Comparison of ENCODE assay signal across 25 cellular contexts in genomic region chr17:58452738-58453137, GRCh38. TPM values are rescaled to one million over a fixed set of nuclear protein-coding genes. Genes with fewer than 3 reads are reported as not detected.
A peak's percentile ranks its signal among the peaks of the same experiment; 100 is the strongest.
DNase-seq lines count a peak whose midpoint lies in the region; ATAC-seq, FAIRE-seq and TF ChIP-seq lines count a peak whose summit lies in the region.
"Had no signal": no experiment of that assay in that cellular context is flagged by ENCODE, and none has a peak within 500 bp of the region (broad histone marks: within the 10 kb centered on the region; RNA-seq: fewer than 3 reads in every experiment).

No MANE protein-coding gene starts in this region.

- no peak for TF ChIP-seq RAD21 in HCT116 (IDR thresholded peaks at IDR 0.05; ENCODE audit: low read depth)

- H3K27me3 ChIP-seq in HCT116 (ENCODE audit: insufficient read depth, low read length), result no peaks in the 10 kb centered on the region
- H3K27me3 ChIP-seq in SJCRH30, result no peaks in the 10 kb centered on the region
- H3K27me3 ChIP-seq in colonic mucosa, result no peaks in the 10 kb centered on the region
- H3K27me3 ChIP-seq: hepatocyte, spleen had no signal

- FAIRE-seq in urothelium cell line (lab: Jason Lieb, UNC), result peak; percentile 5
- FAIRE-seq: endothelial cell of umbilical vein, GM12891, TTC549 had no signal

- RAD21 ChIA-PET in HCT116 (lab: Charles Lee; ENCODE audit: low non-redundant PET in 1 of 2, low total read pairs in 2 of 2, uncharacterized antibody in 2 of 2, unreplicated experiment in 2 of 2), result no interaction called here

- CTCF ChIA-PET in HCT116 (lab: Charles Lee), result interaction anchor here (1.5 kb wide), 1 partner anchor 135 kb away, joined by 7 read pairs; no protein-coding TSS in a partner anchor

- TF ChIP-seq CTCF in HCT116 (IDR thresholded peaks at IDR 0.05 in 2 of 3, conservative IDR thresholded peaks at IDR 0.05 in 1 of 3; ENCODE audit: borderline replicate concordance in 1 of 3, insufficient read depth in 1 of 3, low read depth in 2 of 3, low read length in 2 of 3), result no peak
- no peak for TF ChIP-seq CTCF in fibroblast of villous mesenchyme (IDR thresholded peaks at IDR 0.05; ENCODE audit: insufficient read depth, low read depth, low read length)
- TF ChIP-seq CTCF in colonic mucosa (IDR thresholded peaks at IDR 0.05), result no peak

- POLR2A ChIA-PET in HCT116 (lab: Charles Lee), result interaction anchor here (1.5 kb wide), 1 partner anchor 135 kb away, joined by 3 read pairs; no protein-coding TSS in a partner anchor

- H3K9ac ChIP-seq in HCT116 (ENCODE audit: low read length), result no peak overlapping the region
- no peak overlapping the region for H3K9ac ChIP-seq in colonic mucosa (ENCODE audit: low read depth in 2 of 2, low read length in 2 of 2)

- BruUV-seq in HCT116 (replicated peaks; lab: Mats Ljungman, UMichigan), result no TSS peak

- TF ChIP-seq POLR2A in HCT116 (IDR thresholded peaks at IDR 0.05; ENCODE audit: borderline replicate concordance, extremely low read depth, insufficient read depth, insufficient read length), result no peak

- H3K79me2 ChIP-seq in HCT116 (ENCODE audit: insufficient read depth, low read length), result no peaks in the 10 kb centered on the region
- H3K79me2 ChIP-seq: hepatocyte had no signal

- peaks cover 0 to 4% of the 10 kb centered on the region in 2 experiments; a peak in 1 of 4 replicates for H3K4me1 ChIP-seq in HCT116 (ENCODE audit: control insufficient read depth in 1 of 2, insufficient read depth in 2 of 2, low read length in 2 of 2)
- H3K4me1 ChIP-seq in SJCRH30, result no peaks in the 10 kb centered on the region
- H3K4me1 ChIP-seq in colonic mucosa, result no peaks in the 10 kb centered on the region
- H3K4me1 ChIP-seq: psoas muscle, spleen had no signal

- no peak overlapping the region for H2AFZ ChIP-seq in HCT116 (ENCODE audit: low read depth, low read length, poor library complexity, severe bottlenecking)
- H2AFZ ChIP-seq: hepatocyte had no signal

- H3K4me3 ChIP-seq in HCT116 (replicated peaks in 1 of 2; ENCODE audit: low read depth in 1 of 2, low read length in 2 of 2) (no peak overlapping the region), SJCRH30 (no peak overlapping the region), fibroblast of villous mesenchyme (ENCODE audit: low read depth, low read length) (no peak overlapping the region), colonic mucosa (no peak overlapping the region)
- H3K4me3 ChIP-seq: hepatocyte, psoas muscle, spleen had no signal

- intact Hi-C loops in HCT116 (cut with micrococcal nuclease), result no loop called here
- intact Hi-C loops in colonic mucosa (cut with DNase I), result no loop called here

- H3K4me2 ChIP-seq in HCT116 (ENCODE audit: low read length), result no peak overlapping the region
- H3K4me2 ChIP-seq: hepatocyte had no signal

- H3K27ac ChIP-seq in HCT116 (ENCODE audit: low read depth, low read length) (no peak overlapping the region), SJCRH30 (no peak overlapping the region), colonic mucosa (no peak overlapping the region)
- H3K27ac ChIP-seq: hepatocyte, psoas muscle, spleen had no signal

- H4K20me1 ChIP-seq in HCT116 (ENCODE audit: insufficient read depth), result no peaks in the 10 kb centered on the region

- ATAC-seq in HCT116 (peak; percentile 70), HG02870 (IDR thresholded peaks at IDR 0.05; ENCODE audit: unreplicated experiment) (no peak)
- ATAC-seq: activated CD8-positive, alpha-beta T cell treated with anti-CD3 and anti-CD28 coated beads, Interleukin-2, amount 10 ng/mL, durations not matched to agents 7 days and 5 days; CD8-positive, alpha-beta T cell; psoas muscle; stimulated activated naive CD8-positive, alpha-beta T cell treated with anti-CD3 and anti-CD28 coated beads, Interleukin-15, Interleukin-2, amounts not matched to agents 100 U/mL and 50 U/mL, for 24 hours had no signal

- no peaks in the 10 kb centered on the region for H3K9me3 ChIP-seq in HCT116 (ENCODE audit: control insufficient read depth in 1 of 2, insufficient read depth in 1 of 2, low read depth in 1 of 2, low read length in 2 of 2)
- H3K9me3 ChIP-seq in SJCRH30 (replicated peaks), result no peaks in the 10 kb centered on the region
- H3K9me3 ChIP-seq in colonic mucosa, result no peaks in the 10 kb centered on the region
- H3K9me3 ChIP-seq: psoas muscle, spleen had no signal

- DNase-seq in HCT116 (ENCODE audit: low read depth, low spot score), result no peak
- peak; percentile 5 to 10 for DNase-seq in SJCRH30
- DNase-seq in fibroblast of villous mesenchyme (ENCODE audit: low read depth), result peak; percentile 6
- DNase-seq in urothelium cell line (ENCODE audit: low spot score), result no peak
- DNase-seq in colonic mucosa, result no peak
- no peak for DNase-seq in HuH-7.5 (ENCODE audit: low spot score)
- DNase-seq: activated CD4-positive, alpha-beta T cell treated with anti-CD3 and anti-CD28 coated beads for 1 hour; activated CD8-positive, alpha-beta T cell treated with anti-CD3 and anti-CD28 coated beads, Interleukin-2, amount 10 ng/mL, durations not matched to agents 7 days and 5 days; activated gamma-delta T cell treated with Interleukin-2 at 50 U/mL for 16 hours; CD8-positive, alpha-beta T cell; DMS53; foreskin fibroblast; immature natural killer cell; KBM-7; NCI-H1694 treated with DMSO at 0.1 percent for 48 hours; NCI-H526 treated with DMSO at 0.1 percent for 48 hours; psoas muscle; spleen; stimulated activated CD4-positive, alpha-beta T cell treated with anti-CD3 and anti-CD28 coated beads, Interleukin-4, amount 100 ng/mL, for 24 hours; stimulated activated naive CD8-positive, alpha-beta T cell treated with anti-CD3 and anti-CD28 coated beads, Interleukin-15, Interleukin-2, amounts not matched to agents 100 U/mL and 50 U/mL, for 24 hours had no signal

- no peaks in the 10 kb centered on the region for H3K9me2 ChIP-seq in HCT116 (ENCODE audit: insufficient read depth)

- H3K36me3 ChIP-seq in HCT116 (ENCODE audit: control insufficient read depth in 1 of 2, insufficient read depth in 2 of 2, low read length in 2 of 2) (no peaks in the 10 kb centered on the region), SJCRH30 (no peaks in the 10 kb centered on the region), colonic mucosa (no peaks in the 10 kb centered on the region)
- H3K36me3 ChIP-seq: spleen had no signal

TF ChIP-seq in HCT116, 20 proteins besides CTCF, POLR2A, EP300 and RAD21:
- no peak for TF ChIP-seq SP1 (IDR thresholded peaks at IDR 0.05; ENCODE audit: low read depth)
- TF ChIP-seq ATF3 (IDR thresholded peaks at IDR 0.05), result no peak
- no peak for TF ChIP-seq SIN3A (IDR thresholded peaks at IDR 0.05; ENCODE audit: low read depth)
- TF ChIP-seq ZFX (IDR thresholded peaks at IDR 0.05), result no peak
- no peak for TF ChIP-seq FOSL1 (IDR thresholded peaks at IDR 0.05; ENCODE audit: low read depth)
- no peak for TF ChIP-seq MAX (IDR thresholded peaks at IDR 0.05)
- TF ChIP-seq CBX3 (IDR thresholded peaks at IDR 0.05; ENCODE audit: low read depth), result no peak

RNA-seq across cellular contexts. Expression of gene RNF43, which starts 35.4 kb away (rescaled TPM):
- total RNA-seq in HCT116 (2021; ENCODE audit: unreplicated experiment) (42.2 TPM), fibroblast of villous mesenchyme (not detected in 2 replicates), colonic mucosa (10 to 100 TPM; 38.5 to 51.2 TPM)
- 21.7 and 27.6 TPM in 2 replicates for polyA plus RNA-seq in HCT116 (2012)
- not detected in 2 replicates for total RNA-seq in SJCRH30 (2014; rRNA removed; shearing (Covaris generic))
- total RNA-seq: endothelial cell of umbilical vein had no signal
- polyA plus RNA-seq: endothelial cell of umbilical vein had no signal

RNA-seq across cellular contexts. Expression of gene HSF5, which starts 35.5 kb away (rescaled TPM):
- total RNA-seq in HCT116 (2021; ENCODE audit: unreplicated experiment) (not detected), fibroblast of villous mesenchyme (under 0.01 TPM in 1 of 2 replicates, not detected in the other), colonic mucosa (under 1 TPM in 1 of 2 donors, not detected in 1; 0.07 TPM)
- not detected in 2 replicates for polyA plus RNA-seq in HCT116 (2012)
- not detected in 2 replicates for total RNA-seq in SJCRH30 (2014; rRNA removed; shearing (Covaris generic))
- total RNA-seq: endothelial cell of umbilical vein, psoas muscle had no signal
- polyA plus RNA-seq: hepatocyte, psoas muscle had no signal

Comparison
In these comparisons a context has a peak if more than half of its experiments do, and no peak if none do; other contexts are left out.
1. DNase-seq: peak in SJCRH30 (2 of 2) and fibroblast of villous mesenchyme (single experiment); none in HCT116 (single experiment), urothelium cell line (single experiment), colonic mucosa (single experiment) and HuH-7.5 (single experiment).
2. RNA of gene RNF43, which starts 35.4 kb away (total RNA-seq): 38.5 to 51.2 TPM in colonic mucosa and 42.2 TPM in HCT116 (single experiment); not detected in SJCRH30 and not detected in fibroblast of villous mesenchyme; every median in the first group is over 10 times any median in the second.